Comparison of ENCODE assay signal across 20 cellular contexts in the genomic region with DNA sequence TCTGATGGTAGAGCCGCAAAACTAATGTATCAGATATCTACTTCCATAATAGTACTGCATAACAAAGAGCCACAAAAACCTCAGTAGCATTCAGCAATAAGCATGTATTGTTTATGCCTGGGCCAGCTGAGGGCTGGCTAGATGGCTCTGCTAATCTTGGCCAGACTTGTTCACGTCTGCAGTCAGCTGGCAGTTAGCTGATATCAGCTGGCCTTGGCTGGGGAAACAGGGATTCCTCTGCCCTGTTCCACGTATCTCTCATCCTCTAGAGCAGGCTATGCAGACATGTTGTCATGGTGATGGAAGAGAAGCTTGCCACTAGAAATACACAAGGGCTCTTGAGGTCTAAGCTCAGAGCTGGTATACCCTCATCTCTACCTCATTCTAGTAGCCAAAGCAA.
DNase-seq lines count a peak whose midpoint lies in the region; ATAC-seq, FAIRE-seq and TF ChIP-seq lines count a peak whose summit lies in the region.
"Had no signal": no experiment of that assay in that cellular context is flagged by ENCODE, and none has a peak within 500 bp of the region (broad histone marks: within the 10 kb centered on the region; RNA-seq: fewer than 3 reads in every experiment).

No MANE protein-coding gene starts in this region.

- no peak for TF ChIP-seq CTCF in left ventricle myocardium inferior (IDR thresholded peaks at IDR 0.05; ENCODE audit: borderline replicate concordance)
- TF ChIP-seq CTCF in glutamatergic neuron (IDR thresholded peaks at IDR 0.05; ENCODE audit: partially characterized antibody, unreplicated experiment), result no peak
- no peak for TF ChIP-seq CTCF in OCI-LY7 (conservative IDR thresholded peaks at IDR 0.05; ENCODE audit: low read length)

- CTCF ChIA-PET in OCI-LY7 (lab: Charles Lee; ENCODE audit: unreplicated experiment), result no interaction called here

- H3K9me3 ChIP-seq in left ventricle myocardium inferior (replicated peaks) (no peaks in the 10 kb centered on the region), OCI-LY7 (ENCODE audit: low read length) (no peaks in the 10 kb centered on the region)
- H3K9me3 ChIP-seq: body of pancreas, stomach had no signal

- H3K4me1 Mint-ChIP-seq in glutamatergic neuron (ENCODE audit: low read depth, unreplicated experiment), result no peaks in the 10 kb centered on the region
- H3K4me1 Mint-ChIP-seq: activated CD4-positive, alpha-beta memory T cell treated with anti-CD3 and anti-CD28 coated beads, Interleukin-2, amount 10 ng/mL, durations not matched to agents 7 days and 5 days had no signal

- no peaks in the 10 kb centered on the region for H3K9me2 ChIP-seq in OCI-LY7 (ENCODE audit: insufficient read depth, low read length)

- no peaks in the 10 kb centered on the region for H3K36me3 ChIP-seq in left ventricle myocardium inferior
- H3K36me3 ChIP-seq in OCI-LY7 (ENCODE audit: insufficient read depth, low read length), result no peaks in the 10 kb centered on the region
- H3K36me3 ChIP-seq: stomach had no signal

- no peak overlapping the region for H3K4me3 ChIP-seq in left ventricle myocardium inferior
- no peak overlapping the region for H3K4me3 ChIP-seq in OCI-LY7 (ENCODE audit: low read depth, low read length, poor library complexity, severe bottlenecking)
- H3K4me3 ChIP-seq: body of pancreas, stomach had no signal

- FAIRE-seq in urothelium cell line (lab: Jason Lieb, UNC), result no peak

- H3K4me1 ChIP-seq in left ventricle myocardium inferior (peaks cover 9% of the 10 kb centered on the region), OCI-LY7 (ENCODE audit: insufficient read depth, low read length, poor library complexity, severe bottlenecking) (no peaks in the 10 kb centered on the region)
- H3K4me1 ChIP-seq: body of pancreas, stomach had no signal

- ATAC-seq in Right ventricle myocardium inferior (peak; percentile 59), GM21528 (IDR thresholded peaks at IDR 0.05; ENCODE audit: low FRiP score, unreplicated experiment) (no peak), GM19023 (IDR thresholded peaks at IDR 0.05; ENCODE audit: unreplicated experiment) (no peak)
- ATAC-seq: body of pancreas; natural killer cell treated with Interleukin-12 subunit alpha and Interleukin-12 subunit beta and Interleukin-15 and Interleukin-18, amount 100 ng/mL, for 72 hours; sciatic nerve had no signal

- no peak overlapping the region for H2AFZ ChIP-seq in OCI-LY7 (ENCODE audit: low read length)

- H3K27ac Mint-ChIP-seq in glutamatergic neuron (ENCODE audit: unreplicated experiment), result no peak overlapping the region
- H3K27ac Mint-ChIP-seq: activated CD4-positive, alpha-beta memory T cell treated with anti-CD3 and anti-CD28 coated beads, Interleukin-2, amount 10 ng/mL, durations not matched to agents 7 days and 5 days; CD4-positive, alpha-beta memory T cell; natural killer cell treated with Interleukin-12 subunit alpha and Interleukin-12 subunit beta and Interleukin-15 and Interleukin-18, amount 100 ng/mL, for 72 hours had no signal

- intact Hi-C loops in Right ventricle myocardium inferior (cut with DNase I), result no loop called here
- intact Hi-C loops in left ventricle myocardium inferior (cut with micrococcal nuclease), result no loop called here
- intact Hi-C loops in OCI-LY7 (cut with micrococcal nuclease; ENCODE audit: unreplicated experiment), result no loop called here

- H3K27me3 Mint-ChIP-seq in glutamatergic neuron (ENCODE audit: unreplicated experiment), result no peaks in the 10 kb centered on the region

- no peaks in the 10 kb centered on the region for H3K9me3 Mint-ChIP-seq in glutamatergic neuron (ENCODE audit: unreplicated experiment)
- H3K9me3 Mint-ChIP-seq: activated CD4-positive, alpha-beta memory T cell treated with anti-CD3 and anti-CD28 coated beads, Interleukin-2, amount 10 ng/mL, durations not matched to agents 7 days and 5 days; natural killer cell treated with Interleukin-12 subunit alpha and Interleukin-12 subunit beta and Interleukin-15 and Interleukin-18, amount 100 ng/mL, for 72 hours had no signal

- BruUV-seq in OCI-LY7 (replicated peaks; lab: Mats Ljungman, UMichigan), result no TSS peak

- H3K27ac ChIP-seq in left ventricle myocardium inferior (replicated peaks), result no peak overlapping the region
- H3K27ac ChIP-seq in OCI-LY7 (ENCODE audit: low read depth, low read length, poor library complexity, severe bottlenecking), result no peak overlapping the region
- H3K27ac ChIP-seq: body of pancreas, KMS-11, stomach had no signal

- no peaks in the 10 kb centered on the region for H4K20me1 ChIP-seq in OCI-LY7 (ENCODE audit: insufficient read depth, low read length)

- H3K79me2 ChIP-seq in OCI-LY7 (ENCODE audit: insufficient read depth, low read depth, low read length), result no peaks in the 10 kb centered on the region

- H3K27me3 ChIP-seq in left ventricle myocardium inferior (ENCODE audit: low read depth), result no peaks in the 10 kb centered on the region
- H3K27me3 ChIP-seq: body of pancreas, stomach had no signal

- H3K4me3 Mint-ChIP-seq in glutamatergic neuron (ENCODE audit: unreplicated experiment), result no peak overlapping the region
- H3K4me3 Mint-ChIP-seq: activated CD4-positive, alpha-beta memory T cell treated with anti-CD3 and anti-CD28 coated beads, Interleukin-2, amount 10 ng/mL, durations not matched to agents 7 days and 5 days; CD4-positive, alpha-beta memory T cell; natural killer cell treated with Interleukin-12 subunit alpha and Interleukin-12 subunit beta and Interleukin-15 and Interleukin-18, amount 100 ng/mL, for 72 hours had no signal

- no peak overlapping the region for H3K4me2 ChIP-seq in OCI-LY7 (ENCODE audit: low read length)
- H3K4me2 ChIP-seq: KMS-11 had no signal

- DNase-seq in Right ventricle myocardium inferior (ENCODE audit: missing footprints) (no peak), left ventricle myocardium inferior (no peak), NCI-H510A treated with DMSO at 0.1 percent for 48 hours (lab: John Stamatoyannopoulos, UW) (peak; percentile 88), glutamatergic neuron (peak; percentile 21), urothelium cell line (ENCODE audit: low spot score) (peak; percentile 5), OCI-LY7 (ENCODE audit: low spot score) (no peak)
- DNase-seq: 8988T; activated CD4-positive, alpha-beta memory T cell treated with anti-CD3 and anti-CD28 coated beads, Interleukin-2, amount 10 ng/mL, durations not matched to agents 7 days and 5 days; activated effector memory CD4-positive, alpha-beta T cell treated with anti-CD3 and anti-CD28 coated beads, Interleukin-2, amount 50 U/mL, for 16 hours; body of pancreas; CD4-positive, alpha-beta memory T cell; effector memory CD4-positive, alpha-beta T cell; GOT3; NCI-H2171; stomach had no signal

- POLR2A ChIA-PET in OCI-LY7 (lab: Charles Lee), result no interaction called here

- H3K36me3 Mint-ChIP-seq in glutamatergic neuron (ENCODE audit: unreplicated experiment), result no peaks in the 10 kb centered on the region
- H3K36me3 Mint-ChIP-seq: CD4-positive, alpha-beta memory T cell; natural killer cell treated with Interleukin-12 subunit alpha and Interleukin-12 subunit beta and Interleukin-15 and Interleukin-18, amount 100 ng/mL, for 72 hours had no signal

Comparison
In these comparisons a context has a peak if more than half of its experiments do, and no peak if none do; other contexts are left out.
1. DNase-seq: peak in NCI-H510A treated with DMSO at 0.1 percent for 48 hours (single experiment), glutamatergic neuron (single experiment) and urothelium cell line (single experiment); none in Right ventricle myocardium inferior (single experiment), left ventricle myocardium inferior (single experiment) and OCI-LY7 (single experiment).